In the genomic region with DNA sequence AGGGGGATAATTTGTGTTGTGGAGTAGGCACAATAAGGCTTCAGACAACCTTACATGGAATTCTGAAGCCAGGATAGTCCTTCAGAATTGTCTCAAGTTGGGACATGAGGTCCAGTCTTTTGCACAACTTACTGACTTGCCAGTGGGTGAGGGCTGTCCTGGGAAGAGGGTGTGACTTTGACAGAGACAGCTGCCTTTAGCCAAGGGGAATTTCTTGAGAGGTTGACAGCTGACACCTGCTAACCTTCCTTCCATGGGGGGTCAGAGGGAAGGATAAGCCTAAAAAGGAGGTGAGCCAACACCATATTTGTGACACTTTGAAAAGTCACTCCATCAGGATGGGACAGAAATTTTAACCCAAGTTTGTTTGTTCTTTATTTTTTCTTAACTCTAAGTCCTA, we compare ENCODE assay signal across 27 cellular contexts.
"Had no signal": no experiment of that assay in that cellular context is flagged by ENCODE, and none has a peak within 500 bp of the region (broad histone marks: within the 10 kb centered on the region; RNA-seq: fewer than 3 reads in every experiment).

No MANE protein-coding gene starts in this region.

- H3K9me3 Mint-ChIP-seq: activated CD4-positive, alpha-beta memory T cell treated with anti-CD3 and anti-CD28 coated beads for 36 hours; activated CD4-positive, alpha-beta T cell treated with anti-CD3 and anti-CD28 coated beads, Interleukin-2, amount 10 ng/mL, durations not matched to agents 24 days and 14 days; activated T-cell treated with anti-CD3 and anti-CD28 coated beads, Interleukin-2, amount 50 U/mL, for 72 hours; endodermal cell; T-helper 2 cell treated with Interferon-gamma antibody and Interleukin-4, amounts not matched to agents 5 μg/mL and 100 μg/mL, for 36 hours had no signal

- DNase-seq: activated B cell treated with CpG ODN at 0.5 μM for 24 hours; activated CD4-positive, alpha-beta memory T cell treated with anti-CD3 and anti-CD28 coated beads for 36 hours; activated CD4-positive, alpha-beta T cell treated with anti-CD3 and anti-CD28 coated beads, Interleukin-2, amount 10 ng/mL, durations not matched to agents 24 days and 14 days; activated CD8-positive, alpha-beta memory T cell treated with anti-CD3 and anti-CD28 coated beads, Interleukin-2, amount 10 ng/mL, durations not matched to agents 7 days and 5 days; activated CD8-positive, alpha-beta memory T cell treated with anti-CD3 and anti-CD28 coated beads, Interleukin-2, amount 50 U/mL, for 4 hours; activated CD8-positive, alpha-beta T cell treated with anti-CD3 and anti-CD28 coated beads, Interleukin-2, amount 10 ng/mL, durations not matched to agents 7 days and 5 days; activated gamma-delta T cell; activated naive CD4-positive, alpha-beta T cell; activated naive CD4-positive, alpha-beta T cell treated with anti-CD3 and anti-CD28 coated beads, Interleukin-2, amount 50 U/mL, for 16 hours; activated T-cell treated with anti-CD3 and anti-CD28 coated beads, Interleukin-2, amount 50 U/mL, for 1 hour; activated T-cell treated with anti-CD3 and anti-CD28 coated beads, Interleukin-2, amount 50 U/mL, for 72 hours; amniotic stem cell; anterior cingulate cortex; caudate nucleus; cortex of kidney; effector memory CD4-positive, alpha-beta T cell; endodermal cell; foreskin fibroblast; T-helper 1 cell; T-helper 17 cell; T1000; WERI-Rb-1 had no signal

- H3K27me3 Mint-ChIP-seq: activated B cell treated with CpG ODN at 0.5 μM for 24 hours; activated CD4-positive, alpha-beta memory T cell treated with anti-CD3 and anti-CD28 coated beads for 36 hours; activated CD4-positive, alpha-beta T cell treated with anti-CD3 and anti-CD28 coated beads, Interleukin-2, amount 10 ng/mL, durations not matched to agents 24 days and 14 days; activated CD8-positive, alpha-beta memory T cell treated with anti-CD3 and anti-CD28 coated beads, Interleukin-2, amount 10 ng/mL, durations not matched to agents 7 days and 5 days; activated naive CD8-positive, alpha-beta T cell; T-helper 17 cell had no signal

- H3K4me3 Mint-ChIP-seq: activated B cell treated with CpG ODN at 0.5 μM for 24 hours; activated CD4-positive, alpha-beta memory T cell treated with anti-CD3 and anti-CD28 coated beads for 36 hours; activated CD4-positive, alpha-beta T cell treated with anti-CD3 and anti-CD28 coated beads, Interleukin-2, amount 10 ng/mL, durations not matched to agents 24 days and 14 days; activated CD8-positive, alpha-beta memory T cell treated with anti-CD3 and anti-CD28 coated beads, Interleukin-2, amount 10 ng/mL, durations not matched to agents 7 days and 5 days; activated CD8-positive, alpha-beta T cell treated with anti-CD3 and anti-CD28 coated beads, Interleukin-2, amount 10 ng/mL, durations not matched to agents 7 days and 5 days; activated naive CD8-positive, alpha-beta T cell; activated T-cell treated with anti-CD3 and anti-CD28 coated beads, Interleukin-2, amount 50 U/mL, for 72 hours; endodermal cell; T-helper 17 cell; T-helper 2 cell treated with Interferon-gamma antibody and Interleukin-4, amounts not matched to agents 5 μg/mL and 100 μg/mL, for 36 hours had no signal

- H3K9me3 ChIP-seq: body of pancreas had no signal

- H3K4me3 ChIP-seq: body of pancreas had no signal

- H3K4me1 Mint-ChIP-seq: activated B cell treated with CpG ODN at 0.5 μM for 24 hours; activated CD4-positive, alpha-beta T cell treated with anti-CD3 and anti-CD28 coated beads, Interleukin-2, amount 10 ng/mL, durations not matched to agents 24 days and 14 days; activated CD8-positive, alpha-beta memory T cell treated with anti-CD3 and anti-CD28 coated beads, Interleukin-2, amount 10 ng/mL, durations not matched to agents 7 days and 5 days; T-helper 17 cell had no signal

- H3K36me3 ChIP-seq: WERI-Rb-1 had no signal

- H3K36me3 Mint-ChIP-seq: activated CD4-positive, alpha-beta memory T cell treated with anti-CD3 and anti-CD28 coated beads for 36 hours; activated CD8-positive, alpha-beta memory T cell treated with anti-CD3 and anti-CD28 coated beads, Interleukin-2, amount 10 ng/mL, durations not matched to agents 7 days and 5 days; activated naive CD8-positive, alpha-beta T cell had no signal

- ATAC-seq: activated CD4-positive, CD25-positive, alpha-beta regulatory T cell treated with anti-CD3 and anti-CD28 coated beads, Interleukin-2, amount 50 U/mL, for 24 hours; activated CD8-positive, alpha-beta memory T cell treated with anti-CD3 and anti-CD28 coated beads, Interleukin-2, amount 10 ng/mL, durations not matched to agents 7 days and 5 days; activated CD8-positive, alpha-beta T cell treated with anti-CD3 and anti-CD28 coated beads, Interleukin-2, amount 10 ng/mL, durations not matched to agents 7 days and 5 days; activated T-cell treated with anti-CD3 and anti-CD28 coated beads, Interleukin-2, amount 50 U/mL, for 72 hours; body of pancreas; esophagus mucosa had no signal

- H3K27ac Mint-ChIP-seq: activated B cell treated with CpG ODN at 0.5 μM for 24 hours; activated CD4-positive, alpha-beta memory T cell treated with anti-CD3 and anti-CD28 coated beads for 36 hours; activated CD4-positive, alpha-beta T cell treated with anti-CD3 and anti-CD28 coated beads, Interleukin-2, amount 10 ng/mL, durations not matched to agents 24 days and 14 days; activated CD8-positive, alpha-beta memory T cell treated with anti-CD3 and anti-CD28 coated beads, Interleukin-2, amount 10 ng/mL, durations not matched to agents 7 days and 5 days; activated CD8-positive, alpha-beta T cell treated with anti-CD3 and anti-CD28 coated beads, Interleukin-2, amount 10 ng/mL, durations not matched to agents 7 days and 5 days; activated naive CD8-positive, alpha-beta T cell; activated T-cell treated with anti-CD3 and anti-CD28 coated beads, Interleukin-2, amount 50 U/mL, for 72 hours; endodermal cell; T-helper 17 cell; T-helper 2 cell treated with Interferon-gamma antibody and Interleukin-4, amounts not matched to agents 5 μg/mL and 100 μg/mL, for 36 hours had no signal

- H3K4me1 ChIP-seq: body of pancreas had no signal

- H3K27me3 ChIP-seq: body of pancreas had no signal

- H3K27ac ChIP-seq: body of pancreas, WERI-Rb-1 had no signal
